Comparison of ENCODE assay signal across 15 cellular contexts in genomic region chr10:12937527-12937926, GRCh38.
"Had no signal": no experiment of that assay in that cellular context is flagged by ENCODE, and none has a peak within 500 bp of the region (broad histone marks: within the 10 kb centered on the region; RNA-seq: fewer than 3 reads in every experiment).

No MANE protein-coding gene starts in this region.

- H3K4me3 ChIP-seq: adrenal gland, gastroesophageal sphincter, heart left ventricle, left ventricle myocardium inferior, ovary, psoas muscle, skin epidermis had no signal

- DNase-seq: activated CD4-positive, alpha-beta T cell treated with anti-CD3 and anti-CD28 coated beads, Interleukin-2, amount 50 U/mL, for 1 hour; activated CD8-positive, alpha-beta memory T cell treated with anti-CD3 and anti-CD28 coated beads, Interleukin-2, amount 50 U/mL, for 4 hours; activated gamma-delta T cell; activated T-cell treated with anti-CD3 and anti-CD28 coated beads, Interleukin-2, amount 50 U/mL, for 48 hours; adrenal gland; effector memory CD8-positive, alpha-beta T cell; heart left ventricle; left ventricle myocardium inferior; naive thymus-derived CD8-positive, alpha-beta T cell; ovary; psoas muscle; right cardiac atrium; T-helper 9 cell had no signal

- H3K9me3 ChIP-seq: adrenal gland, ovary, psoas muscle had no signal

- H3K4me1 ChIP-seq: adrenal gland, gastroesophageal sphincter, psoas muscle had no signal

- H3K27ac ChIP-seq: adrenal gland, gastroesophageal sphincter, heart left ventricle, left ventricle myocardium inferior, ovary, psoas muscle, skin epidermis had no signal

- ATAC-seq: effector memory CD8-positive, alpha-beta T cell; gastroesophageal sphincter; heart left ventricle; naive thymus-derived CD8-positive, alpha-beta T cell; psoas muscle; right cardiac atrium had no signal

- H3K36me3 ChIP-seq: adrenal gland, gastroesophageal sphincter, heart left ventricle, left ventricle myocardium inferior, ovary had no signal

- H3K27me3 ChIP-seq: adrenal gland, gastroesophageal sphincter, heart left ventricle, ovary had no signal
